14 cellular contexts compared by ENCODE assay signal in the genomic region with DNA sequence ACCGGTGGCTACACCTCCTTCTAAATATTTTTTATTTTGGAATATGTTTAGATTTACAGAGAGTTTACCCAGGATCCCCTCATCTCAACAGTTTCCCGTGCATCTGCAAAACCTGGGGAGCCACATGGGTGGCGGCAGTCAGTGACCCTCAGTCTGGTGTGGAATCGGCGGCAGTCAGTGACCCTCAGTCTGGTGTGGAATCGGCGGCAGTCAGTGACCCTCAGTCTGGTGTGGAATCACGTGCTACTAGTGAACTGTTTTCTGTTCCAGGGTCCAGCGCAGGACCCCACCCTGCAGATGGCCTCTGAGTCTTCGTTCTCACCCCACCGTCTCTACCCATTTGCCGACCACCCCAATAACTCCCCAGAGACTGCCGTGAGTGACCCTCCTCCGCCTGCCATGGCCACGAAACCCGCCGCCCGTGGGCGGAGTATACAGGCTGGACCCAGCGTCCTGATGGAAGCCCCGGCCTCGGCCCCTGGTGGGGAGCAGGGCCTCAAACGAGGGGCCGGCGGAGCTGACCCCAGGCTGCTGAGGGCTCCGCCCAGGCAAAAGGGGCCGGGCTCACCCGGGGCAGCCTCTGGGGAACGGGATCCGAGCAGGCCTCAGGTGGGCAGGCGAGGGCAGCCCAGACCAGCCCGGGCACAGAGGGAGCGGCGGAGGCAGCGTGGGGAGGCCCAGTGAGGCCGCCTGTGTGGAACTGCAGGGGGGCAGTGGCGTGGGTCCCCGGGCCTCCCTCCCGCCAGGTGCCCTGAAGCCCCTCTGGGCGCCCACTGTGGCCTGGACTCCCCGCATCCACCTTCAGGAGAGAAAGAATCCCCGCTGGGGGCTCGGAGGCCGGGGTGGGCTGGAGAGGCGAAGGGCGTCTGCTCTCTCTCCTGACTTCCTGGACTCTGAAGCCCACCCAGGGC. TPM values are rescaled to one million over a fixed set of nuclear protein-coding genes. Genes with fewer than 3 reads are reported as not detected.
DNase-seq lines count a peak whose midpoint lies in the region; ATAC-seq, FAIRE-seq and TF ChIP-seq lines count a peak whose summit lies in the region.
"Had no signal": no experiment of that assay in that cellular context is flagged by ENCODE, and none has a peak within 500 bp of the region (broad histone marks: within the 10 kb centered on the region; RNA-seq: fewer than 3 reads in every experiment).

No MANE protein-coding gene starts in this region.

- H3K27me3 ChIP-seq in suprapubic skin (peaks cover 62% of the 10 kb centered on the region), prostate gland (replicated peaks; ENCODE audit: insufficient read depth) (peaks cover 19% of the 10 kb centered on the region)

- no peaks in the 10 kb centered on the region for H3K36me3 Mint-ChIP-seq in activated T-cell treated with anti-CD3 and anti-CD28 coated beads, Interleukin-2, amount 50 U/mL, for 24 hours (ENCODE audit: low read depth)

- no peak for ATAC-seq in GM19351 (IDR thresholded peaks at IDR 0.05; ENCODE audit: unreplicated experiment)
- ATAC-seq: left lobe of liver had no signal

- peak overlapping the region; percentile 37 for H3K4me3 ChIP-seq in suprapubic skin
- no peak overlapping the region for H3K4me3 ChIP-seq in prostate gland

- H3K27ac ChIP-seq in suprapubic skin (no peak overlapping the region), prostate gland (no peak overlapping the region)

- H3K4me3 Mint-ChIP-seq in activated T-cell treated with anti-CD3 and anti-CD28 coated beads, Interleukin-2, amount 50 U/mL, for 24 hours, result no peak overlapping the region
- H3K4me3 Mint-ChIP-seq: nephron had no signal

- TF ChIP-seq CTCF in suprapubic skin (IDR thresholded peaks at IDR 0.05), result no peak
- no peak for TF ChIP-seq CTCF in prostate gland (IDR thresholded peaks at IDR 0.05)

- peak; percentile 37 for DNase-seq in activated T-cell treated with anti-CD3 and anti-CD28 coated beads, Interleukin-2, amount 50 U/mL, for 24 hours
- DNase-seq in activated T-cell treated with anti-CD3 and anti-CD28 coated beads, Interleukin-2, amount 50 U/mL, for 1 hour, result no peak
- no peak for DNase-seq in HTR-8/SVneo (ENCODE audit: insufficient read length, low spot score)
- DNase-seq in iPS-NIHi7 (ENCODE audit: extremely low spot score), result peak; percentile 20
- DNase-seq in suprapubic skin (ENCODE audit: low spot score in 2 of 2), result peak in 1 of 2 donors; percentile 84
- no peak for DNase-seq in kidney glomerular epithelial cell (lab: John Stamatoyannopoulos, UW)
- no peak for DNase-seq in prostate gland (ENCODE audit: low spot score)
- DNase-seq: HCEC 1CT, trophoblast cell had no signal

- no peak overlapping the region for H3K27ac Mint-ChIP-seq in activated T-cell treated with anti-CD3 and anti-CD28 coated beads, Interleukin-2, amount 50 U/mL, for 24 hours
- H3K27ac Mint-ChIP-seq: nephron had no signal

- intact Hi-C loops in prostate gland (cut with DNase I), result no loop called here

- peak; percentile 97 for FAIRE-seq in HTR-8/SVneo (lab: Jason Lieb, UNC)
- FAIRE-seq: endometrium had no signal

- H3K36me3 ChIP-seq in suprapubic skin, result no peaks in the 10 kb centered on the region
- H3K36me3 ChIP-seq in prostate gland, result no peaks in the 10 kb centered on the region

- H3K9me3 Mint-ChIP-seq in activated T-cell treated with anti-CD3 and anti-CD28 coated beads, Interleukin-2, amount 50 U/mL, for 24 hours, result no peaks in the 10 kb centered on the region
- H3K9me3 Mint-ChIP-seq: nephron had no signal

- H3K4me1 Mint-ChIP-seq in activated T-cell treated with anti-CD3 and anti-CD28 coated beads, Interleukin-2, amount 50 U/mL, for 24 hours (ENCODE audit: low read depth), result peaks cover 24% of the 10 kb centered on the region
- H3K4me1 Mint-ChIP-seq: nephron had no signal

- no peak for TF ChIP-seq EP300 in suprapubic skin (IDR thresholded peaks at IDR 0.05)

- 93% methylated on average over 17 of the region's 46 CpGs for WGBS in suprapubic skin
- WGBS in prostate gland, result 87% methylated on average over 39 of the region's 46 CpGs

- peaks cover 29% of the 10 kb centered on the region for H3K4me1 ChIP-seq in suprapubic skin
- peaks cover 17% of the 10 kb centered on the region for H3K4me1 ChIP-seq in prostate gland (replicated peaks)

- H3K27me3 Mint-ChIP-seq in activated T-cell treated with anti-CD3 and anti-CD28 coated beads, Interleukin-2, amount 50 U/mL, for 24 hours, result peaks cover 17% of the 10 kb centered on the region

- H3K9me3 ChIP-seq in suprapubic skin, result no peaks in the 10 kb centered on the region
- no peaks in the 10 kb centered on the region for H3K9me3 ChIP-seq in prostate gland

- TF ChIP-seq POLR2A in suprapubic skin (IDR thresholded peaks at IDR 0.05) (no peak), prostate gland (IDR thresholded peaks at IDR 0.05) (no peak)

RNA-seq across cellular contexts. Expression of gene IL17REL, which starts 2.5 kb away (rescaled TPM):
- total RNA-seq in suprapubic skin, result not detected
- total RNA-seq in prostate gland, result under 1 TPM in 1 of 2 donors, not detected in 1; 0.68 TPM
- total RNA-seq: glomerular endothelial cell, left lobe of liver had no signal

RNA-seq across cellular contexts. Expression of gene TTLL8, which starts 48.1 kb away (rescaled TPM):
- total RNA-seq in suprapubic skin (not detected), prostate gland (under 1 TPM in 1 of 2 donors, not detected in 1; 0.74 TPM)
- total RNA-seq: glomerular endothelial cell, left lobe of liver had no signal

RNA-seq across cellular contexts. Expression of gene PIM3, which starts 49.4 kb away (rescaled TPM):
- total RNA-seq in suprapubic skin, result 100 to 1,000 TPM; 103 to 202 (median 143) TPM
- total RNA-seq in prostate gland, result 100 to 1,000 TPM; 126 to 183 TPM

Comparison
In these comparisons a context has a peak if more than half of its experiments do, and no peak if none do; other contexts are left out.
1. DNase-seq: peak in activated T-cell treated with anti-CD3 and anti-CD28 coated beads, Interleukin-2, amount 50 U/mL, for 24 hours (single experiment) and iPS-NIHi7 (single experiment); none in activated T-cell treated with anti-CD3 and anti-CD28 coated beads, Interleukin-2, amount 50 U/mL, for 1 hour (single experiment), HTR-8/SVneo (single experiment), kidney glomerular epithelial cell (single experiment) and prostate gland (single experiment).